1 cellular context compared by ENCODE assay signal in the genomic region with DNA sequence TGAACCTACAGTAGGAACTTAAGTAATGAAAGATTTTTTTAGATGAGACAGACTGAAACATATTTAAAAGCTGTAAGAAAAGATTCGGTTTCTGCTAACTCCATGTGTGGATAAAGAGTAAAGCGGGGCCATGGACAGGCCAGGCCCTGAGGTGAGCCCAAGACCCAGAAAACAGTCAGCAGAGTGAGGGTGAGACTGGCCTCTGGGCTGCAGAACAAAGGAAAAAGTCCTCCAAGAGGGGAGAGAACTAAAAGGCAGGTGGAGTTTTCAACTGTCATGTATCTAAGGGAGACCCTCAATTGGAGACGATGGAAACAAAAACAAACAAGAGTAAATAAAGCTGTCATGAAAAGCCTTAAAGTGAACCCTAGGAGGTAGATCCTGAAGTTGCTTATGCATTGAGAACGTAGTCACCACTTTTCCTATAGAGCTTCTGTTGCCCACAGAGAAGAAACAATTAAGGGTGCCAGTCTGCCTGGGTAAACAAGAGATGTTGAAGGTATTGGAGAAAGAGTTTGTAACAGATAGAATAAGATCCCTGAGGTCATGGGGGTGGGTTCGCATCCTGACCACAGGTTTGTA.
TF ChIP-seq lines count a peak whose summit lies in the region.

No MANE protein-coding gene starts in this region.

TF ChIP-seq in GM23338, 12 proteins besides CTCF, POLR2A, EP300 and RAD21 (continued from another document):
- TF ChIP-seq, protein P1, sequence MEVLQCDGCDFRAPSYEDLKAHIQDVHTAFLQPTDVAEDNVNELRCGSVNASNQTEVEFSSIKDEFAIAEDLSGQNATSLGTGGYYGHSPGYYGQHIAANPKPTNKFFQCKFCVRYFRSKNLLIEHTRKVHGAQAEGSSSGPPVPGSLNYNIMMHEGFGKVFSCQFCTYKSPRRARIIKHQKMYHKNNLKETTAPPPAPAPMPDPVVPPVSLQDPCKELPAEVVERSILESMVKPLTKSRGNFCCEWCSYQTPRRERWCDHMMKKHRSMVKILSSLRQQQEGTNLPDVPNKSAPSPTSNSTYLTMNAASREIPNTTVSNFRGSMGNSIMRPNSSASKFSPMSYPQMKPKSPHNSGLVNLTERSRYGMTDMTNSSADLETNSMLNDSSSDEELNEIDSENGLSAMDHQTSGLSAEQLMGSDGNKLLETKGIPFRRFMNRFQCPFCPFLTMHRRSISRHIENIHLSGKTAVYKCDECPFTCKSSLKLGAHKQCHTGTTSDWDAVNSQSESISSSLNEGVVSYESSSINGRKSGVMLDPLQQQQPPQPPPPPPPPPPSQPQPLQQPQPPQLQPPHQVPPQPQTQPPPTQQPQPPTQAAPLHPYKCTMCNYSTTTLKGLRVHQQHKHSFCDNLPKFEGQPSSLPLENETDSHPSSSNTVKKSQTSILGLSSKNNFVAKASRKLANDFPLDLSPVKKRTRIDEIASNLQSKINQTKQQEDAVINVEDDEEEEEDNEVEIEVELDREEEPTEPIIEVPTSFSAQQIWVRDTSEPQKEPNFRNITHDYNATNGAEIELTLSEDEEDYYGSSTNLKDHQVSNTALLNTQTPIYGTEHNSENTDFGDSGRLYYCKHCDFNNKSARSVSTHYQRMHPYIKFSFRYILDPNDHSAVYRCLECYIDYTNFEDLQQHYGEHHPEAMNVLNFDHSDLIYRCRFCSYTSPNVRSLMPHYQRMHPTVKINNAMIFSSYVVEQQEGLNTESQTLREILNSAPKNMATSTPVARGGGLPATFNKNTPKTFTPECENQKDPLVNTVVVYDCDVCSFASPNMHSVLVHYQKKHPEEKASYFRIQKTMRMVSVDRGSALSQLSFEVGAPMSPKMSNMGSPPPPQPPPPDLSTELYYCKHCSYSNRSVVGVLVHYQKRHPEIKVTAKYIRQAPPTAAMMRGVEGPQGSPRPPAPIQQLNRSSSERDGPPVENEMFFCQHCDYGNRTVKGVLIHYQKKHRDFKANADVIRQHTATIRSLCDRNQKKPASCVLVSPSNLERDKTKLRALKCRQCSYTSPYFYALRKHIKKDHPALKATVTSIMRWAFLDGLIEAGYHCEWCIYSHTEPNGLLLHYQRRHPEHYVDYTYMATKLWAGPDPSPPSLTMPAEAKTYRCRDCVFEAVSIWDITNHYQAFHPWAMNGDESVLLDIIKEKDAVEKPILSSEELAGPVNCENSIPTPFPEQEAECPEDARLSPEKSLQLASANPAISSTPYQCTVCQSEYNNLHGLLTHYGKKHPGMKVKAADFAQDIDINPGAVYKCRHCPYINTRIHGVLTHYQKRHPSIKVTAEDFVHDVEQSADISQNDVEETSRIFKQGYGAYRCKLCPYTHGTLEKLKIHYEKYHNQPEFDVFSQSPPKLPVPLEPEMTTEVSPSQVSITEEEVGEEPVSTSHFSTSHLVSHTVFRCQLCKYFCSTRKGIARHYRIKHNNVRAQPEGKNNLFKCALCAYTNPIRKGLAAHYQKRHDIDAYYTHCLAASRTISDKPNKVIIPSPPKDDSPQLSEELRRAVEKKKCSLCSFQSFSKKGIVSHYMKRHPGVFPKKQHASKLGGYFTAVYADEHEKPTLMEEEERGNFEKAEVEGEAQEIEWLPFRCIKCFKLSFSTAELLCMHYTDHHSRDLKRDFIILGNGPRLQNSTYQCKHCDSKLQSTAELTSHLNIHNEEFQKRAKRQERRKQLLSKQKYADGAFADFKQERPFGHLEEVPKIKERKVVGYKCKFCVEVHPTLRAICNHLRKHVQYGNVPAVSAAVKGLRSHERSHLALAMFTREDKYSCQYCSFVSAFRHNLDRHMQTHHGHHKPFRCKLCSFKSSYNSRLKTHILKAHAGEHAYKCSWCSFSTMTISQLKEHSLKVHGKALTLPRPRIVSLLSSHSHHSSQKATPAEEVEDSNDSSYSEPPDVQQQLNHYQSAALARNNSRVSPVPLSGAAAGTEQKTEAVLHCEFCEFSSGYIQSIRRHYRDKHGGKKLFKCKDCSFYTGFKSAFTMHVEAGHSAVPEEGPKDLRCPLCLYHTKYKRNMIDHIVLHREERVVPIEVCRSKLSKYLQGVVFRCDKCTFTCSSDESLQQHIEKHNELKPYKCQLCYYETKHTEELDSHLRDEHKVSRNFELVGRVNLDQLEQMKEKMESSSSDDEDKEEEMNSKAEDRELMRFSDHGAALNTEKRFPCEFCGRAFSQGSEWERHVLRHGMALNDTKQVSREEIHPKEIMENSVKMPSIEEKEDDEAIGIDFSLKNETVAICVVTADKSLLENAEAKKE (CRISPR knock-in tag; IDR thresholded peaks at IDR 0.05), result no peak
- TF ChIP-seq NANOG (IDR thresholded peaks at IDR 0.05; ENCODE audit: borderline replicate concordance) (no peak), POLR2AphosphoS5 (IDR thresholded peaks at IDR 0.05; ENCODE audit: low read depth) (no peak)
